In genomic region chr2:101889460-101890098, GRCh38 we compare ENCODE assay signal across 26 cellular contexts.
"Had no signal": no experiment of that assay in that cellular context is flagged by ENCODE, and none has a peak within 500 bp of the region (broad histone marks: within the 10 kb centered on the region; RNA-seq: fewer than 3 reads in every experiment).

No MANE protein-coding gene starts in this region.

- H3K9me3 Mint-ChIP-seq: activated CD8-positive, alpha-beta T cell treated with anti-CD3 and anti-CD28 coated beads for 36 hours; activated naive CD4-positive, alpha-beta T cell treated with anti-CD3 and anti-CD28 coated beads, Interleukin-2, amount 10 ng/mL, durations not matched to agents 7 days and 5 days; effector memory CD8-positive, alpha-beta T cell; naive B cell had no signal

- H3K9me3 ChIP-seq: esophagus muscularis mucosa, left ventricle myocardium inferior, psoas muscle, suprapubic skin, tibial artery, upper lobe of right lung had no signal

- H2AFZ ChIP-seq: parathyroid adenoma had no signal

- DNase-seq: activated CD4-positive, alpha-beta T cell treated with anti-CD3 and anti-CD28 coated beads, Interleukin-2, amount 10 ng/mL, durations not matched to agents 24 days and 14 days; activated CD4-positive, CD25-positive, alpha-beta regulatory T cell treated with anti-CD3 and anti-CD28 coated beads, Interleukin-2, amount 50 U/mL, for 72 hours; activated CD8-positive, alpha-beta T cell treated with anti-CD3 and anti-CD28 coated beads for 36 hours; activated effector memory CD4-positive, alpha-beta T cell treated with Interleukin-2 at 50 U/mL for 16 hours; activated naive CD4-positive, alpha-beta T cell treated with anti-CD3 and anti-CD28 coated beads, Interleukin-2, amount 10 ng/mL, durations not matched to agents 7 days and 5 days; amniotic stem cell; brain microvascular endothelial cell; effector memory CD8-positive, alpha-beta T cell; foreskin melanocyte; kidney glomerular epithelial cell; left ventricle myocardium inferior; naive B cell; occipital lobe; psoas muscle; stimulated activated CD4-positive, alpha-beta T cell treated with anti-CD3 and anti-CD28 coated beads, Interleukin-15, amount 100 ng/mL, for 24 hours; stimulated activated CD4-positive, alpha-beta T cell treated with anti-CD3 and anti-CD28 coated beads, Interleukin-2, amount 100 ng/mL, for 24 hours; stimulated activated naive B cell treated with anti-CD40 and anti-IgM and Interleukin-4, amounts not matched to agents 10 μg/mL and 1 μg/mL and 100 μg/mL, for 72 hours; T-helper 9 cell; tibial artery; upper lobe of right lung; WERI-Rb-1 had no signal

- H3K4me3 ChIP-seq: coronary artery, esophagus muscularis mucosa, left ventricle myocardium inferior, psoas muscle, suprapubic skin, tibial artery, upper lobe of right lung had no signal

- FAIRE-seq: astrocyte had no signal

- H3K27me3 Mint-ChIP-seq: activated CD4-positive, alpha-beta T cell treated with anti-CD3 and anti-CD28 coated beads, Interleukin-2, amount 10 ng/mL, durations not matched to agents 24 days and 14 days; activated CD8-positive, alpha-beta T cell treated with anti-CD3 and anti-CD28 coated beads for 36 hours; activated naive CD4-positive, alpha-beta T cell treated with anti-CD3 and anti-CD28 coated beads, Interleukin-2, amount 10 ng/mL, durations not matched to agents 7 days and 5 days; effector memory CD8-positive, alpha-beta T cell; naive B cell; stimulated activated naive B cell treated with anti-CD40 and anti-IgM and Interleukin-4, amounts not matched to agents 10 μg/mL and 1 μg/mL and 100 μg/mL, for 72 hours had no signal

- H3K4me3 Mint-ChIP-seq: activated CD4-positive, alpha-beta T cell treated with anti-CD3 and anti-CD28 coated beads, Interleukin-2, amount 10 ng/mL, durations not matched to agents 24 days and 14 days; activated CD8-positive, alpha-beta T cell treated with anti-CD3 and anti-CD28 coated beads for 36 hours; activated naive CD4-positive, alpha-beta T cell treated with anti-CD3 and anti-CD28 coated beads, Interleukin-2, amount 10 ng/mL, durations not matched to agents 7 days and 5 days; effector memory CD8-positive, alpha-beta T cell; naive B cell; stimulated activated naive B cell treated with anti-CD40 and anti-IgM and Interleukin-4, amounts not matched to agents 10 μg/mL and 1 μg/mL and 100 μg/mL, for 72 hours had no signal

- H3K9ac ChIP-seq: parathyroid adenoma had no signal

- H3K27me3 ChIP-seq: brain microvascular endothelial cell, esophagus muscularis mucosa, suprapubic skin, tibial artery, upper lobe of right lung had no signal

- H3K27ac ChIP-seq: brain microvascular endothelial cell, coronary artery, esophagus muscularis mucosa, left ventricle myocardium inferior, psoas muscle, suprapubic skin, tibial artery, upper lobe of right lung, WERI-Rb-1 had no signal

- H3K27ac Mint-ChIP-seq: activated CD4-positive, alpha-beta T cell treated with anti-CD3 and anti-CD28 coated beads, Interleukin-2, amount 10 ng/mL, durations not matched to agents 24 days and 14 days; activated CD8-positive, alpha-beta T cell treated with anti-CD3 and anti-CD28 coated beads for 36 hours; activated naive CD4-positive, alpha-beta T cell treated with anti-CD3 and anti-CD28 coated beads, Interleukin-2, amount 10 ng/mL, durations not matched to agents 7 days and 5 days; effector memory CD8-positive, alpha-beta T cell had no signal

- H3K4me1 Mint-ChIP-seq: activated naive CD4-positive, alpha-beta T cell treated with anti-CD3 and anti-CD28 coated beads, Interleukin-2, amount 10 ng/mL, durations not matched to agents 7 days and 5 days had no signal

- ATAC-seq: activated CD8-positive, alpha-beta T cell treated with anti-CD3 and anti-CD28 coated beads for 36 hours; effector memory CD8-positive, alpha-beta T cell; psoas muscle; stimulated activated naive B cell treated with anti-CD40 and anti-IgM and Interleukin-4, amounts not matched to agents 10 μg/mL and 1 μg/mL and 100 μg/mL, for 72 hours; upper lobe of right lung had no signal

- H3K79me2 ChIP-seq: parathyroid adenoma had no signal

- H3K4me1 ChIP-seq: psoas muscle, suprapubic skin, upper lobe of right lung had no signal
